Comparison of ENCODE assay signal across 18 cellular contexts in genomic region chr4:25020240-25020639, GRCh38. TPM values are rescaled to one million over a fixed set of nuclear protein-coding genes. Genes with fewer than 3 reads are reported as not detected.
DNase-seq lines count a peak whose midpoint lies in the region; ATAC-seq and TF ChIP-seq lines count a peak whose summit lies in the region.
"Had no signal": no experiment of that assay in that cellular context is flagged by ENCODE, and none has a peak within 500 bp of the region (broad histone marks: within the 10 kb centered on the region; RNA-seq: fewer than 3 reads in every experiment).

No MANE protein-coding gene starts in this region.

- intact Hi-C loops in dorsolateral prefrontal cortex (cut with DNase I): no loop called here

- TF ChIP-seq CTCF in epithelial cell of esophagus (IDR thresholded peaks at IDR 0.05; ENCODE audit: insufficient read depth, low read depth, low read length, missing control alignments) (no peak), dorsolateral prefrontal cortex (IDR thresholded peaks at IDR 0.05 in 54 of 56, conservative IDR thresholded peaks at IDR 0.05 in 2 of 56; ENCODE audit: low read depth in 1 of 56, partially characterized antibody in 56 of 56) (no peak)

- H3K27me3 ChIP-seq in dorsolateral prefrontal cortex: peaks cover 0 to 4% (median 0%) of the 10 kb centered on the region in 45 donors

- no peak overlapping the region for H3K27ac ChIP-seq in dorsolateral prefrontal cortex

- no peak overlapping the region for H3K4me3 ChIP-seq in epithelial cell of esophagus (ENCODE audit: low read length)
- no peak overlapping the region for H3K4me3 ChIP-seq in dorsolateral prefrontal cortex
- H3K4me3 ChIP-seq: lung had no signal

- peak; percentile 22 for DNase-seq in AG20443 (ENCODE audit: low spot score)
- DNase-seq in M059J (ENCODE audit: low read depth): peak; percentile 17
- DNase-seq in epithelial cell of esophagus (ENCODE audit: low read depth): peak; percentile 90
- DNase-seq in kidney tubule cell (ENCODE audit: low spot score): peak; percentile 50
- no peak for DNase-seq in DMS79 treated with DMSO at 0.1 percent for 48 hours (lab: John Stamatoyannopoulos, UW)
- no peak for DNase-seq in dorsolateral prefrontal cortex
- no peak for DNase-seq in nucleus accumbens (lab: John Stamatoyannopoulos, UW)
- DNase-seq: activated CD4-positive, alpha-beta T cell treated with anti-CD3 and anti-CD28 coated beads, Interleukin-2, amount 50 U/mL, for 4 hours; aorta; BE2C; endodermal cell; NCI-H1436 treated with DMSO at 0.1 percent for 48 hours; Right ventricle myocardium superior; stimulated activated CD8-positive, alpha-beta memory T cell treated with anti-CD3 and anti-CD28 coated beads, Interleukin-4, amount 100 ng/mL, for 48 hours; substantia nigra had no signal

- ATAC-seq in HG02840 (IDR thresholded peaks at IDR 0.05; ENCODE audit: low FRiP score, unreplicated experiment): no peak

RNA-seq across cellular contexts. Expression of gene LGI2, which starts 10.5 kb away (rescaled TPM):
- total RNA-seq in M059J (2014; rRNA removed; shearing (Covaris generic)): 0.07 TPM in 1 of 2 replicates, not detected in the other
- total RNA-seq in dorsolateral prefrontal cortex: 10 to 100 TPM in 10 of 120 experiments, 1 to 10 TPM in 110; 1.4 to 14.5 (median 6.4) TPM
- total RNA-seq: myocyte had no signal

Comparison
In these comparisons a context has a peak if more than half of its experiments do, and no peak if none do; other contexts are left out.
1. DNase-seq: peak in AG20443 (single experiment), M059J (single experiment), epithelial cell of esophagus (single experiment) and kidney tubule cell (single experiment); none in DMS79 treated with DMSO at 0.1 percent for 48 hours (single experiment), dorsolateral prefrontal cortex (0 of 10) and nucleus accumbens (0 of 56).